Comparison of ENCODE assay signal across 1 cellular context in the genomic region with DNA sequence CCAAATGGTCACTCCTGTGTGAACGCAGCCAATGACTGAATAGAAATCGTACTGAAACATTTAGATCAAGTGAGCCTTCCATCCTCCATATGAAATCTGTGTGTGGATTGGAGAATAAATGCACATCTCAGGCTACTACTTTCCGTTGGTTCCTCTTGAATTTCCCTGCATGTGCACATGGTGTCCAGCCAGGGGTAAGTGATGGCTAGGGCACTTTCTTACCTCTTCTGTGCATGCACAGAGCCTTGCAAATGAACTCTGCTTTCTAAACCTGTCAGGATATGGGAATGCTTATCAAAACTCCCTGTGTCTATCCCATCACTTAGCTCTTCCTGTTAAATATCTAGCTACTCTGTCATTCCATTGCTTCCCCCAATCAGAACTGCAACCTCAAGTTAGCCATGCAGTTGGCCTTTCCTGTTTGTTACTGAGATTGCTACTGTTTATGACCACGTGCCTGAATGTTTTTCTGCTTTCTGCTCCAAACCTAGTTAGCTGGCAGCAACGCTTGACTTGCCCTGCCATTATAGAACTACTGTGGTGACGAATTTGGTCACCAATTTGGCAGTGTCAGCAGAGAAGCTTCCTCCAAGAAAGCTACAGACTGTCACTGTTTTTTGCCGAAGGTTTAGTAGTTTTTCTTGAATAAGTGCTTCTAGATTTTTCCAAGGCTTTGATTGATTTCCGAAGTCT.
TF ChIP-seq lines count a peak whose summit lies in the region.

No MANE protein-coding gene starts in this region.

TF ChIP-seq in HEK293, 187 proteins besides CTCF, POLR2A, EP300 and RAD21:
- TF ChIP-seq ZNF449 (tag by site-specific recombination; IDR thresholded peaks at IDR 0.05) (peak; percentile 77), ZNF544 (tag by site-specific recombination; IDR thresholded peaks at IDR 0.05) (no peak)
